In genomic region chrX:38080808-38081207, GRCh38 we compare ENCODE assay signal across 18 cellular contexts.
A peak's percentile ranks its signal among the peaks of the same experiment; 100 is the strongest.
DNase-seq lines count a peak whose midpoint lies in the region; ATAC-seq, FAIRE-seq and TF ChIP-seq lines count a peak whose summit lies in the region.
"Had no signal": no experiment of that assay in that cellular context is flagged by ENCODE, and none has a peak within 500 bp of the region (broad histone marks: within the 10 kb centered on the region; RNA-seq: fewer than 3 reads in every experiment).

No MANE protein-coding gene starts in this region.

- TF ChIP-seq POLR2A in IMR-90 (IDR thresholded peaks at IDR 0.05; ENCODE audit: low read depth, low read length) (no peak), endothelial cell of umbilical vein (IDR thresholded peaks at IDR 0.05; ENCODE audit: low read depth, low read length) (no peak), vagina (IDR thresholded peaks at IDR 0.05) (no peak)

- no peaks in the 10 kb centered on the region for H3F3A ChIP-seq in neural progenitor cell (ENCODE audit: low read depth)

- no peak overlapping the region for H3K4me3 ChIP-seq in IMR-90 (ENCODE audit: insufficient read depth, low read depth, low read length)
- no peak overlapping the region for H3K4me3 ChIP-seq in RWPE2 (ENCODE audit: severe bottlenecking)
- no peak overlapping the region for H3K4me3 ChIP-seq in endothelial cell of umbilical vein (replicated peaks in 1 of 3; ENCODE audit: insufficient read depth in 1 of 3, low read depth in 1 of 3, low read length in 3 of 3)
- H3K4me3 ChIP-seq in neural progenitor cell: no peak overlapping the region
- no peak overlapping the region for H3K4me3 ChIP-seq in vagina

- H3K18ac ChIP-seq in IMR-90 (ENCODE audit: low read depth, low read length): no peak overlapping the region

- H3K36me3 Mint-ChIP-seq in neural progenitor cell: no peaks in the 10 kb centered on the region

- H3K27me3 ChIP-seq in IMR-90 (ENCODE audit: control insufficient read depth, insufficient read depth, low read length): peaks cover 4% of the 10 kb centered on the region
- H3K27me3 ChIP-seq in RWPE2 (ENCODE audit: insufficient read depth, poor library complexity, severe bottlenecking): no peaks in the 10 kb centered on the region
- no peaks in the 10 kb centered on the region for H3K27me3 ChIP-seq in endothelial cell of umbilical vein (ENCODE audit: control insufficient read depth in 2 of 2, insufficient read depth in 2 of 2, low read length in 2 of 2)
- no peaks in the 10 kb centered on the region for H3K27me3 ChIP-seq in neural progenitor cell
- no peaks in the 10 kb centered on the region for H3K27me3 ChIP-seq in vagina

- H3K56ac ChIP-seq in IMR-90 (ENCODE audit: extremely low read depth, insufficient read depth, low read length): no peak overlapping the region

- H4K5ac ChIP-seq in IMR-90 (ENCODE audit: low read depth, low read length): no peak overlapping the region

- POLR2A ChIA-PET in IMR-90 (lab: Charles Lee; ENCODE audit: unreplicated experiment): no interaction called here
- POLR2A ChIA-PET in endothelial cell of umbilical vein (lab: Charles Lee): no interaction called here

- no peak overlapping the region for H4K8ac ChIP-seq in IMR-90 (ENCODE audit: low read depth in 2 of 2, low read length in 2 of 2)

- H2BK20ac ChIP-seq in IMR-90 (ENCODE audit: low read depth, low read length): no peak overlapping the region

- H2BK15ac ChIP-seq in IMR-90 (ENCODE audit: low read depth, low read length): no peak overlapping the region

- H3K23ac ChIP-seq in IMR-90 (ENCODE audit: low read depth, low read length): no peak overlapping the region

- in situ Hi-C loops in IMR-90 (cut with MboI; ENCODE audit: low sequenced_read_pairs): no loop called here

- H3K4me1 Mint-ChIP-seq in neural progenitor cell: peaks cover 5% of the 10 kb centered on the region
- H3K4me1 Mint-ChIP-seq: B cell had no signal

- H3K14ac ChIP-seq in IMR-90 (replicated peaks; ENCODE audit: low read depth, low read length): no peak overlapping the region

- TF ChIP-seq CTCF in IMR-90 (conservative IDR thresholded peaks at IDR 0.05; ENCODE audit: low read depth, low read length) (no peak), RWPE2 (IDR thresholded peaks at IDR 0.05; ENCODE audit: poor library complexity, severe bottlenecking) (no peak), endothelial cell of umbilical vein (IDR thresholded peaks at IDR 0.05; ENCODE audit: extremely low read depth in 1 of 2, insufficient read depth in 1 of 2, low read depth in 1 of 2, low read length in 2 of 2) (no peak), neural progenitor cell (IDR thresholded peaks at IDR 0.05) (no peak), vagina (IDR thresholded peaks at IDR 0.05) (no peak)

- H3K27ac ChIP-seq in IMR-90 (ENCODE audit: insufficient read depth, low read length): no peak overlapping the region
- peak overlapping the region; percentile 41 for H3K27ac ChIP-seq in RWPE2 (ENCODE audit: poor library complexity, severe bottlenecking)
- peak overlapping the region; percentile 55 for H3K27ac ChIP-seq in endothelial cell of umbilical vein (ENCODE audit: insufficient read depth, low read depth, low read length)
- H3K27ac ChIP-seq in neural progenitor cell: no peak overlapping the region
- no peak overlapping the region for H3K27ac ChIP-seq in vagina
- H3K27ac ChIP-seq: HL-60 had no signal

- no peaks in the 10 kb centered on the region for H3K79me1 ChIP-seq in IMR-90 (ENCODE audit: low read depth in 1 of 2, low read length in 2 of 2)

- H3K9me1 ChIP-seq in IMR-90 (ENCODE audit: insufficient read depth, low read length) (no peaks in the 10 kb centered on the region), endothelial cell of umbilical vein (replicated peaks; ENCODE audit: control insufficient read depth, extremely low read depth, insufficient read depth, low read length) (no peaks in the 10 kb centered on the region)

- WGBS in IMR-90 (ENCODE audit: extremely low coverage in 2 of 2, insufficient read length in 1 of 2), 2 experiments: no CpG with 5 or more reads among the region's 3 CpGs

- no peak overlapping the region for H4K91ac ChIP-seq in IMR-90 (ENCODE audit: insufficient read depth, low read depth, low read length)

- H3K4me3 Mint-ChIP-seq in neural progenitor cell: no peak overlapping the region
- H3K4me3 Mint-ChIP-seq: B cell; CD4-positive, alpha-beta T cell had no signal

- no peak overlapping the region for H3K4ac ChIP-seq in IMR-90 (ENCODE audit: low read depth, low read length)

- dilution Hi-C loops in IMR-90 (cut with HindIII; ENCODE audit: low sequenced_read_pairs, unreplicated experiment): no loop called here
- dilution Hi-C loops in endothelial cell of umbilical vein (cut with MboI; ENCODE audit: extremely low pct_ligation_motif_present, low sequenced_read_pairs): no loop called here

- DNase-seq in IMR-90 (peak; percentile 2), RWPE2 (ENCODE audit: low spot score) (no peak), endothelial cell of umbilical vein (ENCODE audit: low read depth, low spot score) (peak; percentile 38), neural progenitor cell (ENCODE audit: low spot score) (peak; percentile 42), HTR-8/SVneo (ENCODE audit: insufficient read length, low spot score) (no peak), vagina (ENCODE audit: extremely low spot score in 2 of 2) (no peak), ecto neural progenitor cell (ENCODE audit: low spot score) (no peak), COLO668 (lab: John Stamatoyannopoulos, UW; ENCODE audit: unreplicated experiment) (no peak)
- DNase-seq: C1 segment of cervical spinal cord; CD4-positive, alpha-beta T cell; DMS153; DMS79 treated with DMSO at 0.1 percent for 48 hours; EL had no signal

- H2AFZ ChIP-seq in IMR-90 (replicated peaks; ENCODE audit: low read length, poor library complexity) (no peak overlapping the region), endothelial cell of umbilical vein (ENCODE audit: low read depth, low read length) (no peak overlapping the region), neural progenitor cell (replicated peaks) (no peak overlapping the region)

- H3K27me3 Mint-ChIP-seq in neural progenitor cell (ENCODE audit: insufficient read depth, low read depth): no peaks in the 10 kb centered on the region

- peak; percentile 52 for FAIRE-seq in endothelial cell of umbilical vein (lab: Jason Lieb, UNC)
- no peak for FAIRE-seq in HTR-8/SVneo (lab: Jason Lieb, UNC)
- FAIRE-seq: G401.6, GM12892 had no signal

- H3K9ac ChIP-seq in IMR-90 (ENCODE audit: low read depth, low read length) (no peak overlapping the region), endothelial cell of umbilical vein (replicated peaks; ENCODE audit: extremely low read depth, insufficient read depth, low read length) (no peak overlapping the region), neural progenitor cell (no peak overlapping the region)

- H3K9me3 Mint-ChIP-seq in neural progenitor cell: no peaks in the 10 kb centered on the region
- H3K9me3 Mint-ChIP-seq: CD4-positive, alpha-beta T cell had no signal

- TF ChIP-seq RAD21 in IMR-90 (IDR thresholded peaks at IDR 0.05; ENCODE audit: low read length): no peak

- H3K79me2 ChIP-seq in endothelial cell of umbilical vein (ENCODE audit: control insufficient read depth, insufficient read depth, low read length) (no peaks in the 10 kb centered on the region), neural progenitor cell (ENCODE audit: low read depth) (no peaks in the 10 kb centered on the region)

- no peaks in the 10 kb centered on the region for H4K20me1 ChIP-seq in IMR-90 (ENCODE audit: insufficient read depth, low read length)
- no peaks in the 10 kb centered on the region for H4K20me1 ChIP-seq in endothelial cell of umbilical vein (replicated peaks; ENCODE audit: control insufficient read depth, extremely low read depth, insufficient read depth, low read length)
- no peaks in the 10 kb centered on the region for H4K20me1 ChIP-seq in neural progenitor cell (ENCODE audit: low read depth)

- H3K27ac Mint-ChIP-seq in neural progenitor cell: no peak overlapping the region
- H3K27ac Mint-ChIP-seq: B cell; CD4-positive, alpha-beta T cell had no signal

- H3K4me2 ChIP-seq in IMR-90 (ENCODE audit: low read depth, low read length): no peak overlapping the region
- H3K4me2 ChIP-seq in endothelial cell of umbilical vein (ENCODE audit: insufficient read depth, low read length): peak overlapping the region; percentile 58
- H3K4me2 ChIP-seq in neural progenitor cell: no peak overlapping the region

- ATAC-seq in IMR-90 (ENCODE audit: low read depth): no peak
- peak; percentile 65; the same call in 2 of the 3 replicates for ATAC-seq in RWPE2 (ENCODE audit: low read depth)
- ATAC-seq: HCT116 had no signal

- H3K36me3 ChIP-seq in IMR-90 (ENCODE audit: control insufficient read depth, insufficient read depth, low read length) (no peaks in the 10 kb centered on the region), RWPE2 (ENCODE audit: low read depth) (no peaks in the 10 kb centered on the region), endothelial cell of umbilical vein (ENCODE audit: control insufficient read depth in 2 of 2, extremely low read depth in 1 of 2, insufficient read depth in 2 of 2, low read length in 2 of 2) (no peaks in the 10 kb centered on the region), neural progenitor cell (no peaks in the 10 kb centered on the region), vagina (no peaks in the 10 kb centered on the region)

- H3K9me3 ChIP-seq in IMR-90 (ENCODE audit: control insufficient read depth, insufficient read depth, low read length) (no peaks in the 10 kb centered on the region), RWPE2 (ENCODE audit: severe bottlenecking) (no peaks in the 10 kb centered on the region), endothelial cell of umbilical vein (replicated peaks; ENCODE audit: control insufficient read depth, insufficient read depth, low read length) (no peaks in the 10 kb centered on the region), neural progenitor cell (ENCODE audit: low read depth) (peaks cover 8% of the 10 kb centered on the region), vagina (no peaks in the 10 kb centered on the region)

- CTCF ChIA-PET in IMR-90 (lab: Yijun Ruan, JAX): no interaction called here
- CTCF ChIA-PET in endothelial cell of umbilical vein (lab: Charles Lee): interaction anchor here (1.1 to 1.4 kb wide), 2 partner anchors 11 to 14 kb away, joined by 3 to 4 read pairs; no protein-coding TSS in a partner anchor

- intact Hi-C loops in IMR-90 (cut with micrococcal nuclease): no loop called here
- intact Hi-C loops in endothelial cell of umbilical vein (cut with micrococcal nuclease): loop anchor here (1.0 kb wide), 1 partner anchor 29 kb away; no protein-coding TSS in a partner anchor
- intact Hi-C loops in vagina (cut with DNase I): no loop called here

- H2BK5ac ChIP-seq in IMR-90 (ENCODE audit: low read depth, low read length, poor library complexity, severe bottlenecking): no peak overlapping the region

- peaks cover 2% of the 10 kb centered on the region; the same call in 1 of the 2 replicates for H3K4me1 ChIP-seq in IMR-90 (ENCODE audit: control insufficient read depth, insufficient read depth, low read length)
- peaks cover 5% of the 10 kb centered on the region for H3K4me1 ChIP-seq in RWPE2 (ENCODE audit: insufficient read depth, poor library complexity, severe bottlenecking)
- H3K4me1 ChIP-seq in endothelial cell of umbilical vein (ENCODE audit: control insufficient read depth, extremely low read depth, insufficient read depth, low read length): peaks cover 21% of the 10 kb centered on the region
- peaks cover 22% of the 10 kb centered on the region for H3K4me1 ChIP-seq in neural progenitor cell
- H3K4me1 ChIP-seq in vagina: no peaks in the 10 kb centered on the region

- H2BK120ac ChIP-seq in IMR-90 (ENCODE audit: low read depth, low read length): no peak overlapping the region

- no peak overlapping the region for H2AK9ac ChIP-seq in IMR-90 (replicated peaks; ENCODE audit: low read depth, low read length, poor library complexity)

- BruUV-seq in IMR-90 (replicated peaks; lab: Mats Ljungman, UMichigan) (no TSS peak), endothelial cell of umbilical vein (replicated peaks; lab: Mats Ljungman, UMichigan) (no TSS peak)

- no peak overlapping the region for H2AK5ac ChIP-seq in IMR-90 (ENCODE audit: low read depth, low read length)

Comparison
In these comparisons a context has a peak if more than half of its experiments do, and no peak if none do; other contexts are left out.
1. DNase-seq: peak in IMR-90 (single experiment), endothelial cell of umbilical vein (single experiment) and neural progenitor cell (single experiment); none in RWPE2 (single experiment), HTR-8/SVneo (single experiment), vagina (0 of 2), ecto neural progenitor cell (single experiment) and COLO668 (single experiment).
2. H3K27ac ChIP-seq: peak in RWPE2 (single experiment) and endothelial cell of umbilical vein (single experiment); none in IMR-90 (single experiment), neural progenitor cell (single experiment) and vagina (single experiment).